23 cellular contexts compared by ENCODE assay signal in genomic region chr6:137938770-137939379, GRCh38.
DNase-seq lines count a peak whose midpoint lies in the region; ATAC-seq, FAIRE-seq and TF ChIP-seq lines count a peak whose summit lies in the region.
"Had no signal": no experiment of that assay in that cellular context is flagged by ENCODE, and none has a peak within 500 bp of the region (broad histone marks: within the 10 kb centered on the region; RNA-seq: fewer than 3 reads in every experiment).

No MANE protein-coding gene starts in this region.

- H3K9me3 Mint-ChIP-seq in activated naive CD4-positive, alpha-beta T cell treated with anti-CD3 and anti-CD28 coated beads for 36 hours, result peaks cover 18% of the 10 kb centered on the region
- peaks cover 15% of the 10 kb centered on the region for H3K9me3 Mint-ChIP-seq in activated naive CD4-positive, alpha-beta T cell treated with anti-CD3 and anti-CD28 coated beads, Interleukin-2, amount 10 ng/mL, durations not matched to agents 7 days and 5 days
- H3K9me3 Mint-ChIP-seq in activated CD4-positive, alpha-beta memory T cell treated with anti-CD3 and anti-CD28 coated beads, Interleukin-2, amount 10 ng/mL, durations not matched to agents 7 days and 5 days, result peaks cover 23% of the 10 kb centered on the region
- H3K9me3 Mint-ChIP-seq in Calu3 (ENCODE audit: low read depth, unreplicated experiment), result peaks cover 2% of the 10 kb centered on the region

- no peaks in the 10 kb centered on the region for H4K20me1 ChIP-seq in K562 (replicated peaks; ENCODE audit: control insufficient read depth, insufficient read depth, low read length)

- no TSS peak for BruUV-seq in K562 (replicated peaks; lab: Mats Ljungman, UMichigan)
- BruUV-seq in Calu3 (replicated peaks; lab: Mats Ljungman, UMichigan), result no TSS peak

- peaks cover 9% of the 10 kb centered on the region for H3K36me3 Mint-ChIP-seq in activated naive CD4-positive, alpha-beta T cell treated with anti-CD3 and anti-CD28 coated beads for 36 hours (ENCODE audit: low read depth)
- H3K36me3 Mint-ChIP-seq in activated naive CD4-positive, alpha-beta T cell treated with anti-CD3 and anti-CD28 coated beads, Interleukin-2, amount 10 ng/mL, durations not matched to agents 7 days and 5 days, result peaks cover 19% of the 10 kb centered on the region
- peaks cover 20% of the 10 kb centered on the region for H3K36me3 Mint-ChIP-seq in activated CD4-positive, alpha-beta memory T cell treated with anti-CD3 and anti-CD28 coated beads, Interleukin-2, amount 10 ng/mL, durations not matched to agents 7 days and 5 days (ENCODE audit: low read depth)
- H3K36me3 Mint-ChIP-seq in Calu3 (ENCODE audit: insufficient read depth, unreplicated experiment), result no peaks in the 10 kb centered on the region

- H3K4me3 ChIP-seq in HEK293 (ENCODE audit: low read depth, low read length), result no peak overlapping the region
- H3K4me3 ChIP-seq in K562, result no peak overlapping the region

- no peaks in the 10 kb centered on the region for H3K9me1 ChIP-seq in K562 (ENCODE audit: control insufficient read depth, insufficient read depth, low read length)

- in situ Hi-C loops in K562 (cut with MboI), result no loop called here

- H3K9ac ChIP-seq in K562 (ENCODE audit: insufficient read depth in 1 of 2, low read depth in 2 of 2, low read length in 2 of 2), result no peak overlapping the region
- H3K9ac ChIP-seq: SK-N-SH had no signal

- TF ChIP-seq RAD21 in K562 (CRISPR knock-in tag; conservative IDR thresholded peaks at IDR 0.05 in 1 of 2, IDR thresholded peaks at IDR 0.05 in 1 of 2), result peak in 1 of 2 experiments; percentile 2; a peak in 1 of 4 replicates

- intact Hi-C loops in activated naive CD4-positive, alpha-beta T cell treated with anti-CD3 and anti-CD28 coated beads for 36 hours (cut with micrococcal nuclease), result no loop called here
- intact Hi-C loops in K562 (cut with micrococcal nuclease) (no loop called here), Calu3 (cut with micrococcal nuclease; ENCODE audit: unreplicated experiment) (no loop called here)

- CTCF ChIA-PET in activated naive CD4-positive, alpha-beta T cell treated with anti-CD3 and anti-CD28 coated beads for 36 hours (lab: Charles Lee), result interaction anchor here (0.7 to 11.9 kb wide), 25 partner anchors 9 to 239 kb away, joined by 3 to 156 read pairs (median 8); partner anchors contain the start of gene TNFAIP3
- CTCF ChIA-PET in activated naive CD4-positive, alpha-beta T cell treated with anti-CD3 and anti-CD28 coated beads, Interleukin-2, amount 10 ng/mL, durations not matched to agents 7 days and 5 days (lab: Charles Lee), result interaction anchor here (0.6 to 17.1 kb wide), 22 partner anchors 7 to 282 kb away, joined by 3 to 467 read pairs (median 5); partner anchors contain the start of gene TNFAIP3
- CTCF ChIA-PET in HEK293 (lab: Yijun Ruan, JAX) (interaction anchor here (0.6 to 1.8 kb wide), 14 partner anchors 9 to 235 kb away, joined by 3 to 9 read pairs (median 4); partner anchors contain the start of gene TNFAIP3), K562 (lab: Yijun Ruan, JAX; ENCODE audit: low intra/inter-chr PET ratio) (interaction anchor here (0.6 to 1.3 kb wide), 3 partner anchors 139 to 232 kb away, joined by 3 to 4 read pairs (median 4); no protein-coding TSS in a partner anchor), Calu3 (lab: Charles Lee) (interaction anchor here (0.6 to 1.2 kb wide), 5 partner anchors 67 to 231 kb away, joined by 3 to 7 read pairs (median 6); partner anchors contain the start of gene TNFAIP3)
- CTCF ChIA-PET in activated CD4-positive, alpha-beta memory T cell treated with anti-CD3 and anti-CD28 coated beads, Interleukin-2, amount 10 ng/mL, durations not matched to agents 7 days and 5 days (lab: Charles Lee), result interaction anchor here (0.6 to 13.5 kb wide), 13 partner anchors 10 to 787 kb away, joined by 3 to 182 read pairs (median 4); partner anchors contain the start of gene TNFAIP3

- H3K27me3 Mint-ChIP-seq in activated naive CD4-positive, alpha-beta T cell treated with anti-CD3 and anti-CD28 coated beads for 36 hours (ENCODE audit: low read depth), result no peaks in the 10 kb centered on the region
- no peaks in the 10 kb centered on the region for H3K27me3 Mint-ChIP-seq in activated naive CD4-positive, alpha-beta T cell treated with anti-CD3 and anti-CD28 coated beads, Interleukin-2, amount 10 ng/mL, durations not matched to agents 7 days and 5 days
- H3K27me3 Mint-ChIP-seq in activated CD4-positive, alpha-beta memory T cell treated with anti-CD3 and anti-CD28 coated beads, Interleukin-2, amount 10 ng/mL, durations not matched to agents 7 days and 5 days, result no peaks in the 10 kb centered on the region
- H3K27me3 Mint-ChIP-seq in Calu3 (ENCODE audit: unreplicated experiment), result no peaks in the 10 kb centered on the region

- no peaks in the 10 kb centered on the region for H3K79me2 ChIP-seq in K562 (ENCODE audit: control insufficient read depth, insufficient read depth, low read length)

- H3K27ac ChIP-seq in HEK293 (ENCODE audit: extremely low read depth, low read depth, low read length) (no peak overlapping the region), K562 (ENCODE audit: extremely low read depth, low read depth, low read length) (no peak overlapping the region)
- H3K27ac ChIP-seq: C4-2B had no signal

- no peak for TF ChIP-seq EP300 in K562 (IDR thresholded peaks at IDR 0.05; ENCODE audit: low read length)

- no peak for TF ChIP-seq CTCF in HEK293 (tag by site-specific recombination; IDR thresholded peaks at IDR 0.05)
- no peak for TF ChIP-seq CTCF in K562 (IDR thresholded peaks at IDR 0.05 in 2 of 3, conservative IDR thresholded peaks at IDR 0.05 in 1 of 3; ENCODE audit: insufficient read depth in 2 of 3, low read depth in 1 of 3, low read length in 3 of 3)
- no peak for TF ChIP-seq CTCF in Calu3 (IDR thresholded peaks at IDR 0.05; ENCODE audit: unreplicated experiment)

- no peaks in the 10 kb centered on the region for H3K27me3 ChIP-seq in K562 (ENCODE audit: control insufficient read depth in 2 of 2, insufficient read depth in 2 of 2, low read length in 2 of 2)

- WGBS in K562 (ENCODE audit: insufficient coverage, low coverage, missing lambda C conversion rate), result 59% methylated on average over 1 of the region's 1 CpG

- no peak for FAIRE-seq in K562 (lab: Jason Lieb, UNC)

- H3K9me3 ChIP-seq in HEK293 (ENCODE audit: control insufficient read depth, insufficient read depth, low read depth, low read length) (no peaks in the 10 kb centered on the region; the same call in 1 of the 2 replicates), K562 (replicated peaks; ENCODE audit: control insufficient read depth, insufficient read depth, low read depth, low read length) (no peaks in the 10 kb centered on the region; the same call in 1 of the 2 replicates)

- POLR2A ChIA-PET in HEK293 (lab: Yijun Ruan, JAX), result no interaction called here
- POLR2A ChIA-PET in activated CD4-positive, alpha-beta memory T cell treated with anti-CD3 and anti-CD28 coated beads, Interleukin-2, amount 10 ng/mL, durations not matched to agents 7 days and 5 days (lab: Charles Lee), result interaction anchor here (0.8 to 1.9 kb wide), 5 partner anchors 11 to 231 kb away, joined by 3 to 4 read pairs (median 4); no protein-coding TSS in a partner anchor
- POLR2A ChIA-PET in K562 (lab: Yijun Ruan, JAX), result interaction anchor here (0.6 to 2.1 kb wide), 6 partner anchors 11 to 231 kb away, joined by 3 to 13 read pairs (median 3); no protein-coding TSS in a partner anchor

- peak overlapping the region; percentile 80 for H3K27ac Mint-ChIP-seq in activated naive CD4-positive, alpha-beta T cell treated with anti-CD3 and anti-CD28 coated beads for 36 hours
- H3K27ac Mint-ChIP-seq in activated naive CD4-positive, alpha-beta T cell treated with anti-CD3 and anti-CD28 coated beads, Interleukin-2, amount 10 ng/mL, durations not matched to agents 7 days and 5 days, result no peak overlapping the region
- H3K27ac Mint-ChIP-seq in activated CD4-positive, alpha-beta memory T cell treated with anti-CD3 and anti-CD28 coated beads, Interleukin-2, amount 10 ng/mL, durations not matched to agents 7 days and 5 days, result peak overlapping the region; percentile 3
- H3K27ac Mint-ChIP-seq in Calu3 (ENCODE audit: unreplicated experiment), result no peak overlapping the region
- H3K27ac Mint-ChIP-seq: H9 had no signal

- no peak for DNase-seq in activated naive CD4-positive, alpha-beta T cell treated with anti-CD3 and anti-CD28 coated beads for 36 hours
- no peak for DNase-seq in activated naive CD4-positive, alpha-beta T cell treated with anti-CD3 and anti-CD28 coated beads, Interleukin-2, amount 10 ng/mL, durations not matched to agents 7 days and 5 days
- DNase-seq in activated CD4-positive, alpha-beta memory T cell treated with anti-CD3 and anti-CD28 coated beads, Interleukin-2, amount 10 ng/mL, durations not matched to agents 7 days and 5 days, result no peak
- DNase-seq in K562 (ENCODE audit: extremely low read depth in 1 of 4, low spot score in 3 of 4) (no peak), Calu3 (no peak), NCI-H128 (lab: John Stamatoyannopoulos, UW; ENCODE audit: unreplicated experiment) (no peak)
- DNase-seq in activated effector memory CD4-positive, alpha-beta T cell treated with anti-CD3 and anti-CD28 coated beads, Interleukin-2, amount 50 U/mL, for 16 hours, result no peak
- DNase-seq: ACHN, AML-193, DMS79, H9, NCI-H1105 treated with DMSO at 0.1 percent for 48 hours, NCI-H187, NCI-H2107, NCI-H2227 treated with DMSO at 0.1 percent for 48 hours, NCI-H510A treated with DMSO at 0.1 percent for 48 hours, NCI-H82, PC-3, RPMI8226, SHP77 treated with DMSO at 0.1 percent for 48 hours, SK-N-SH had no signal

- H3K4me1 ChIP-seq in HEK293 (ENCODE audit: control insufficient read depth, insufficient read depth, low read length), result no peaks in the 10 kb centered on the region
- no peaks in the 10 kb centered on the region; a peak in 3 of 5 replicates for H3K4me1 ChIP-seq in K562 (replicated peaks in 1 of 2; ENCODE audit: control insufficient read depth in 2 of 2, insufficient read depth in 2 of 2, low read length in 2 of 2)

- H3K4me1 Mint-ChIP-seq in activated naive CD4-positive, alpha-beta T cell treated with anti-CD3 and anti-CD28 coated beads for 36 hours (ENCODE audit: low read depth), result peaks cover 43% of the 10 kb centered on the region
- H3K4me1 Mint-ChIP-seq in activated naive CD4-positive, alpha-beta T cell treated with anti-CD3 and anti-CD28 coated beads, Interleukin-2, amount 10 ng/mL, durations not matched to agents 7 days and 5 days, result peaks cover 14% of the 10 kb centered on the region
- peaks cover 21% of the 10 kb centered on the region for H3K4me1 Mint-ChIP-seq in activated CD4-positive, alpha-beta memory T cell treated with anti-CD3 and anti-CD28 coated beads, Interleukin-2, amount 10 ng/mL, durations not matched to agents 7 days and 5 days
- H3K4me1 Mint-ChIP-seq in Calu3 (ENCODE audit: low read depth, unreplicated experiment), result no peaks in the 10 kb centered on the region

- H3K4me2 ChIP-seq in K562 (ENCODE audit: insufficient read depth, low read length), result no peak overlapping the region
- H3K4me2 ChIP-seq: SK-N-SH had no signal

- no peak for ATAC-seq in K562

- H3K4me3 Mint-ChIP-seq in activated naive CD4-positive, alpha-beta T cell treated with anti-CD3 and anti-CD28 coated beads for 36 hours, result no peak overlapping the region
- H3K4me3 Mint-ChIP-seq in activated naive CD4-positive, alpha-beta T cell treated with anti-CD3 and anti-CD28 coated beads, Interleukin-2, amount 10 ng/mL, durations not matched to agents 7 days and 5 days, result no peak overlapping the region
- no peak overlapping the region for H3K4me3 Mint-ChIP-seq in activated CD4-positive, alpha-beta memory T cell treated with anti-CD3 and anti-CD28 coated beads, Interleukin-2, amount 10 ng/mL, durations not matched to agents 7 days and 5 days
- H3K4me3 Mint-ChIP-seq in Calu3 (ENCODE audit: low read depth, unreplicated experiment), result no peak overlapping the region
- H3K4me3 Mint-ChIP-seq: H9 had no signal

- H2AFZ ChIP-seq in K562 (ENCODE audit: low read depth, low read length), result no peak overlapping the region

- H3K36me3 ChIP-seq in HEK293 (ENCODE audit: control insufficient read depth in 2 of 2, insufficient read depth in 1 of 2, low read length in 2 of 2) (no peaks in the 10 kb centered on the region), K562 (ENCODE audit: control insufficient read depth, insufficient read depth, low read length) (no peaks in the 10 kb centered on the region)

- no peak for TF ChIP-seq POLR2A in K562 (conservative IDR thresholded peaks at IDR 0.05)

Comparison
In these comparisons a context has a peak if more than half of its experiments do, and no peak if none do; other contexts are left out.
1. H3K27ac Mint-ChIP-seq: peak in activated naive CD4-positive, alpha-beta T cell treated with anti-CD3 and anti-CD28 coated beads for 36 hours (single experiment) and activated CD4-positive, alpha-beta memory T cell treated with anti-CD3 and anti-CD28 coated beads, Interleukin-2, amount 10 ng/mL, durations not matched to agents 7 days and 5 days (single experiment); none in activated naive CD4-positive, alpha-beta T cell treated with anti-CD3 and anti-CD28 coated beads, Interleukin-2, amount 10 ng/mL, durations not matched to agents 7 days and 5 days (single experiment) and Calu3 (single experiment).